In the genomic region with DNA sequence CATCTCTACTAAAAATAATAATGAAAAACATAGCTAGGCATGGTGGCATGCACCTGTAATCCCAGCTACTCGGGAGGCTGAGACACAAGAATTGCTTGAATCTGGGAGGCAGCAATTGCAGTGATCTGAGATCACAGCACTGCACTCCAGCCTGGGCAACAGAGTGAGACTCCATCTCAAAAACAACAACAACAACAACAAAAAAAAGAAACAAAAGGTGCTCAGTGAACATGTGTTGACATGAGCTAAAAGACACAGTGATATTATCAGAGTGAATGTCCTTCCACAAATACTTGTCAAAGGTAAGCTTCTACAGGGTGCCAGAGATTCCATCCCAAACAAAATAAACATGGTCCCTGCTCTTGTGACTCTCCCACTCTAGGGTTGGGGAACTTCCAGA, we compare ENCODE assay signal across 23 cellular contexts.
DNase-seq lines count a peak whose midpoint lies in the region; ATAC-seq, FAIRE-seq and TF ChIP-seq lines count a peak whose summit lies in the region.
"Had no signal": no experiment of that assay in that cellular context is flagged by ENCODE, and none has a peak within 500 bp of the region (broad histone marks: within the 10 kb centered on the region; RNA-seq: fewer than 3 reads in every experiment).

No MANE protein-coding gene starts in this region.

- DNase-seq in HepG2 (ENCODE audit: low spot score): no peak
- no peak for DNase-seq in right lobe of liver
- DNase-seq in posterior vena cava (ENCODE audit: low spot score): peak; percentile 38
- no peak for DNase-seq in anterior cingulate cortex (lab: John Stamatoyannopoulos, UW)
- no peak for DNase-seq in heart right ventricle
- no peak for DNase-seq in activated T-helper 1 cell treated with anti-CD3 and anti-CD28 coated beads, Interleukin-12 subunit alpha, Interleukin-12 subunit beta, Interleukin-2, Interleukin-4 antibody, amounts not matched to agents 30 ng/mL and 10 ng/mL and 1 ng/mL, durations not matched to agents 14 hours and 24 hours and 36 hours (ENCODE audit: low spot score)
- DNase-seq: AML-193; Caco-2; Calu3; CD4-positive, alpha-beta T cell; CD8-positive, alpha-beta T cell; DMS79 treated with DMSO at 0.1 percent for 48 hours; GF-D8 had no signal

- CTCF ChIA-PET in HepG2 (lab: Yijun Ruan, JAX; ENCODE audit: low intra/inter-chr PET ratio, low total read pairs): no interaction called here

- H3K79me2 ChIP-seq in HepG2 (ENCODE audit: insufficient read depth, low read length): no peaks in the 10 kb centered on the region

- POLR2A ChIA-PET in HepG2 (lab: Yijun Ruan, JAX): no interaction called here

- no TSS peak for BruUV-seq in HepG2 (replicated peaks; lab: Mats Ljungman, UMichigan)

- intact Hi-C loops in HepG2 (cut with micrococcal nuclease; ENCODE audit: unreplicated experiment): no loop called here
- intact Hi-C loops in right lobe of liver (cut with DNase I): no loop called here
- intact Hi-C loops in dendritic cell treated with granulocyte-macrophage colony-stimulating factor and Interleukin-4, amounts not matched to agents 40 ng/mL and 50 ng/mL, for 4 days (cut with micrococcal nuclease): no loop called here
- intact Hi-C loops in posterior vena cava (cut with DNase I): no loop called here
- intact Hi-C loops in heart right ventricle (cut with DNase I): no loop called here
- intact Hi-C loops in activated T-helper 1 cell treated with anti-CD3 and anti-CD28 coated beads, Interleukin-12 subunit alpha, Interleukin-12 subunit beta, Interleukin-2, Interleukin-4 antibody, amounts not matched to agents 30 ng/mL and 10 ng/mL and 1 ng/mL, durations not matched to agents 14 hours and 24 hours and 36 hours (cut with micrococcal nuclease): no loop called here

- no peak overlapping the region for H3K4me3 Mint-ChIP-seq in dendritic cell treated with granulocyte-macrophage colony-stimulating factor and Interleukin-4, amounts not matched to agents 40 ng/mL and 50 ng/mL, for 4 days
- no peak overlapping the region for H3K4me3 Mint-ChIP-seq in activated T-helper 1 cell treated with anti-CD3 and anti-CD28 coated beads, Interleukin-12 subunit alpha, Interleukin-12 subunit beta, Interleukin-2, Interleukin-4 antibody, amounts not matched to agents 30 ng/mL and 10 ng/mL and 1 ng/mL, durations not matched to agents 14 hours and 24 hours and 36 hours
- H3K4me3 Mint-ChIP-seq: B cell; CD4-positive, alpha-beta T cell; CD8-positive, alpha-beta T cell had no signal

- peaks cover 19% of the 10 kb centered on the region for H3K4me1 Mint-ChIP-seq in dendritic cell treated with granulocyte-macrophage colony-stimulating factor and Interleukin-4, amounts not matched to agents 40 ng/mL and 50 ng/mL, for 4 days (ENCODE audit: low read depth)
- H3K4me1 Mint-ChIP-seq in activated T-helper 1 cell treated with anti-CD3 and anti-CD28 coated beads, Interleukin-12 subunit alpha, Interleukin-12 subunit beta, Interleukin-2, Interleukin-4 antibody, amounts not matched to agents 30 ng/mL and 10 ng/mL and 1 ng/mL, durations not matched to agents 14 hours and 24 hours and 36 hours (ENCODE audit: low read depth): no peaks in the 10 kb centered on the region

- peak overlapping the region; percentile 41 for H3K27ac Mint-ChIP-seq in dendritic cell treated with granulocyte-macrophage colony-stimulating factor and Interleukin-4, amounts not matched to agents 40 ng/mL and 50 ng/mL, for 4 days
- H3K27ac Mint-ChIP-seq in activated T-helper 1 cell treated with anti-CD3 and anti-CD28 coated beads, Interleukin-12 subunit alpha, Interleukin-12 subunit beta, Interleukin-2, Interleukin-4 antibody, amounts not matched to agents 30 ng/mL and 10 ng/mL and 1 ng/mL, durations not matched to agents 14 hours and 24 hours and 36 hours: no peak overlapping the region
- H3K27ac Mint-ChIP-seq: B cell; CD4-positive, alpha-beta T cell; CD8-positive, alpha-beta T cell had no signal

- H3K4me1 ChIP-seq in HepG2 (ENCODE audit: insufficient read depth, low read length) (peaks cover 35% of the 10 kb centered on the region), right lobe of liver (no peaks in the 10 kb centered on the region), heart right ventricle (peaks cover 0 to 10% (median 0%) of the 10 kb centered on the region in 9 donors)
- H3K4me1 ChIP-seq: A549, Caco-2 had no signal

- peak overlapping the region; percentile 5; the same call in 1 of the 2 replicates for H3K4me2 ChIP-seq in HepG2 (ENCODE audit: low read depth, low read length)
- H3K4me2 ChIP-seq: A549; BLaER1 treated with 17β-estradiol and CSF1 and Interleukin-3, amounts not matched to agents 10 nM and 100 nM had no signal

- no peak for FAIRE-seq in HepG2 (lab: Jason Lieb, UNC)
- FAIRE-seq: A549, D721Med, G401.6, GM12891, GM19239 had no signal

- TF ChIP-seq RAD21 in HepG2 (CRISPR knock-in tag; IDR thresholded peaks at IDR 0.05): no peak

- 78% methylated on average over 1 of the region's 1 CpG for WGBS in HepG2 (ENCODE audit: low lambda C conversion rate)
- WGBS in right lobe of liver (ENCODE audit: insufficient coverage, low coverage, low lambda C conversion rate, missing lambda C conversion rate): 100% methylated on average over 1 of the region's 1 CpG
- WGBS in heart right ventricle, 2 donors: 87 to 96% methylated on average over 1 of the region's 1 CpG

- no peaks in the 10 kb centered on the region for H3K27me3 ChIP-seq in HepG2 (ENCODE audit: control insufficient read depth in 1 of 2, insufficient read depth in 2 of 2, low read length in 2 of 2)
- H3K27me3 ChIP-seq in right lobe of liver: no peaks in the 10 kb centered on the region
- peaks cover 0 to 62% (median 22%) of the 10 kb centered on the region in 7 donors for H3K27me3 ChIP-seq in heart right ventricle

- H3K9me3 Mint-ChIP-seq in dendritic cell treated with granulocyte-macrophage colony-stimulating factor and Interleukin-4, amounts not matched to agents 40 ng/mL and 50 ng/mL, for 4 days: no peaks in the 10 kb centered on the region
- H3K9me3 Mint-ChIP-seq in activated T-helper 1 cell treated with anti-CD3 and anti-CD28 coated beads, Interleukin-12 subunit alpha, Interleukin-12 subunit beta, Interleukin-2, Interleukin-4 antibody, amounts not matched to agents 30 ng/mL and 10 ng/mL and 1 ng/mL, durations not matched to agents 14 hours and 24 hours and 36 hours: no peaks in the 10 kb centered on the region
- H3K9me3 Mint-ChIP-seq: CD4-positive, alpha-beta T cell; CD8-positive, alpha-beta T cell had no signal

- ATAC-seq in HepG2 (no peak), right lobe of liver (no peak), heart right ventricle (no peak)
- ATAC-seq: A549; CD8-positive, alpha-beta T cell had no signal

- TF ChIP-seq POLR2A in HepG2 (IDR thresholded peaks at IDR 0.05; ENCODE audit: insufficient read depth in 1 of 2, low read depth in 2 of 2, low read length in 2 of 2): no peak
- TF ChIP-seq POLR2A in right lobe of liver (IDR thresholded peaks at IDR 0.05): no peak

- TF ChIP-seq CTCF in HepG2 (CRISPR knock-in tag; IDR thresholded peaks at IDR 0.05) (no peak), right lobe of liver (IDR thresholded peaks at IDR 0.05) (no peak), heart right ventricle (IDR thresholded peaks at IDR 0.05) (no peak)

- no peaks in the 10 kb centered on the region for H3K36me3 ChIP-seq in HepG2 (replicated peaks in 1 of 2; ENCODE audit: control insufficient read depth in 1 of 2, insufficient read depth in 2 of 2, low read length in 2 of 2)
- H3K36me3 ChIP-seq in right lobe of liver: no peaks in the 10 kb centered on the region
- no peaks in the 10 kb centered on the region for H3K36me3 ChIP-seq in heart right ventricle
- H3K36me3 ChIP-seq: BLaER1 treated with 17β-estradiol and CSF1 and Interleukin-3, amounts not matched to agents 10 nM and 100 nM had no signal

- H3K9me3 ChIP-seq in HepG2 (ENCODE audit: low read length) (no peaks in the 10 kb centered on the region), right lobe of liver (no peaks in the 10 kb centered on the region), heart right ventricle (peaks cover 0 to 3% (median 0%) of the 10 kb centered on the region in 11 donors)
- H3K9me3 ChIP-seq: A549; BLaER1 treated with 17β-estradiol and CSF1 and Interleukin-3, amounts not matched to agents 10 nM and 100 nM; Caco-2 had no signal

- in situ Hi-C loops in HepG2 (cut with HindIII; ENCODE audit: extremely low pct_ligation_motif_present, low pct_unique_long_range_greater_than_20kb): no loop called here

- no peak overlapping the region for H3K4me3 ChIP-seq in HepG2 (replicated peaks in 1 of 3; ENCODE audit: insufficient read depth in 1 of 3, low read depth in 2 of 3, low read length in 3 of 3)
- H3K4me3 ChIP-seq in right lobe of liver: no peak overlapping the region
- H3K4me3 ChIP-seq in heart right ventricle: no peak overlapping the region
- H3K4me3 ChIP-seq: A549; BLaER1 treated with 17β-estradiol and CSF1 and Interleukin-3, amounts not matched to agents 10 nM and 100 nM had no signal

- no peaks in the 10 kb centered on the region for H3K27me3 Mint-ChIP-seq in dendritic cell treated with granulocyte-macrophage colony-stimulating factor and Interleukin-4, amounts not matched to agents 40 ng/mL and 50 ng/mL, for 4 days
- H3K27me3 Mint-ChIP-seq in activated T-helper 1 cell treated with anti-CD3 and anti-CD28 coated beads, Interleukin-12 subunit alpha, Interleukin-12 subunit beta, Interleukin-2, Interleukin-4 antibody, amounts not matched to agents 30 ng/mL and 10 ng/mL and 1 ng/mL, durations not matched to agents 14 hours and 24 hours and 36 hours (ENCODE audit: insufficient read depth): peaks cover 31% of the 10 kb centered on the region
- H3K27me3 Mint-ChIP-seq: B cell had no signal

- H4K20me1 ChIP-seq in HepG2 (ENCODE audit: insufficient read depth, low read length): no peaks in the 10 kb centered on the region
- H4K20me1 ChIP-seq: BLaER1 treated with 17β-estradiol and CSF1 and Interleukin-3, amounts not matched to agents 10 nM and 100 nM had no signal

- H3K27ac ChIP-seq in HepG2 (ENCODE audit: extremely low read length, insufficient read depth, low read length) (no peak overlapping the region), right lobe of liver (no peak overlapping the region), heart right ventricle (no peak overlapping the region)
- H3K27ac ChIP-seq: 22Rv1; A549; BLaER1 treated with 17β-estradiol and CSF1 and Interleukin-3, amounts not matched to agents 10 nM and 100 nM; C4-2B had no signal

- no peak overlapping the region for H2AFZ ChIP-seq in HepG2 (ENCODE audit: low read length)

- no peaks in the 10 kb centered on the region for H3K36me3 Mint-ChIP-seq in dendritic cell treated with granulocyte-macrophage colony-stimulating factor and Interleukin-4, amounts not matched to agents 40 ng/mL and 50 ng/mL, for 4 days (ENCODE audit: low read depth)
- H3K36me3 Mint-ChIP-seq in activated T-helper 1 cell treated with anti-CD3 and anti-CD28 coated beads, Interleukin-12 subunit alpha, Interleukin-12 subunit beta, Interleukin-2, Interleukin-4 antibody, amounts not matched to agents 30 ng/mL and 10 ng/mL and 1 ng/mL, durations not matched to agents 14 hours and 24 hours and 36 hours (ENCODE audit: low read depth): no peaks in the 10 kb centered on the region
- H3K36me3 Mint-ChIP-seq: CD8-positive, alpha-beta T cell had no signal

- H3K9ac ChIP-seq in HepG2 (ENCODE audit: insufficient read depth, low read depth, low read length): no peak overlapping the region
- H3K9ac ChIP-seq: BLaER1 treated with 17β-estradiol and CSF1 and Interleukin-3, amounts not matched to agents 10 nM and 100 nM had no signal

- TF ChIP-seq EP300 in HepG2 (IDR thresholded peaks at IDR 0.05; ENCODE audit: low read depth in 2 of 2, low read length in 2 of 2): no peak
- TF ChIP-seq EP300 in HepG2 (CRISPR knock-in tag; IDR thresholded peaks at IDR 0.05; ENCODE audit: borderline replicate concordance): no peak
